15 cellular contexts compared by ENCODE assay signal in genomic region chr16:77531741-77532140, GRCh38.
DNase-seq lines count a peak whose midpoint lies in the region; ATAC-seq lines count a peak whose summit lies in the region.
"Had no signal": no experiment of that assay in that cellular context is flagged by ENCODE, and none has a peak within 500 bp of the region (broad histone marks: within the 10 kb centered on the region; RNA-seq: fewer than 3 reads in every experiment).

No MANE protein-coding gene starts in this region.

- no peak for ATAC-seq in HG03520 (IDR thresholded peaks at IDR 0.05; ENCODE audit: unreplicated experiment)
- ATAC-seq: activated CD4-positive, CD25-positive, alpha-beta regulatory T cell treated with anti-CD3 and anti-CD28 coated beads, Interleukin-2, amount 50 U/mL, for 24 hours; naive thymus-derived CD8-positive, alpha-beta T cell had no signal

- peak; percentile 72 for DNase-seq in GM04504 (ENCODE audit: low read depth)
- DNase-seq in NCI-H69 (lab: John Stamatoyannopoulos, UW), result peak; percentile 3
- DNase-seq in dermis microvascular lymphatic vessel endothelial cell (ENCODE audit: low read depth in 2 of 2), result peak; percentile 29 to 80
- DNase-seq in non-pigmented ciliary epithelial cell (ENCODE audit: low read depth), result peak; percentile 77
- DNase-seq in RPMI8226, result no peak
- no peak for DNase-seq in activated naive CD4-positive, alpha-beta T cell treated with anti-CD3 and anti-CD28 coated beads, Interleukin-2, amount 50 U/mL, for 16 hours
- DNase-seq: activated T-cell treated with anti-CD3 and anti-CD28 coated beads, Interleukin-2, amount 50 U/mL, for 1 hour; aorta; DMS 273 treated with DMSO at 0.1 percent for 48 hours; naive thymus-derived CD8-positive, alpha-beta T cell; NCI-H524 treated with DMSO at 0.1 percent for 48 hours; sigmoid colon; testis had no signal

Comparison
In these comparisons a context has a peak if more than half of its experiments do, and no peak if none do; other contexts are left out.
1. DNase-seq: peak in GM04504 (single experiment), NCI-H69 (single experiment), dermis microvascular lymphatic vessel endothelial cell (2 of 2) and non-pigmented ciliary epithelial cell (single experiment); none in RPMI8226 (single experiment) and activated naive CD4-positive, alpha-beta T cell treated with anti-CD3 and anti-CD28 coated beads, Interleukin-2, amount 50 U/mL, for 16 hours (single experiment).